Comparison of ENCODE assay signal across 1 cellular context in the genomic region with DNA sequence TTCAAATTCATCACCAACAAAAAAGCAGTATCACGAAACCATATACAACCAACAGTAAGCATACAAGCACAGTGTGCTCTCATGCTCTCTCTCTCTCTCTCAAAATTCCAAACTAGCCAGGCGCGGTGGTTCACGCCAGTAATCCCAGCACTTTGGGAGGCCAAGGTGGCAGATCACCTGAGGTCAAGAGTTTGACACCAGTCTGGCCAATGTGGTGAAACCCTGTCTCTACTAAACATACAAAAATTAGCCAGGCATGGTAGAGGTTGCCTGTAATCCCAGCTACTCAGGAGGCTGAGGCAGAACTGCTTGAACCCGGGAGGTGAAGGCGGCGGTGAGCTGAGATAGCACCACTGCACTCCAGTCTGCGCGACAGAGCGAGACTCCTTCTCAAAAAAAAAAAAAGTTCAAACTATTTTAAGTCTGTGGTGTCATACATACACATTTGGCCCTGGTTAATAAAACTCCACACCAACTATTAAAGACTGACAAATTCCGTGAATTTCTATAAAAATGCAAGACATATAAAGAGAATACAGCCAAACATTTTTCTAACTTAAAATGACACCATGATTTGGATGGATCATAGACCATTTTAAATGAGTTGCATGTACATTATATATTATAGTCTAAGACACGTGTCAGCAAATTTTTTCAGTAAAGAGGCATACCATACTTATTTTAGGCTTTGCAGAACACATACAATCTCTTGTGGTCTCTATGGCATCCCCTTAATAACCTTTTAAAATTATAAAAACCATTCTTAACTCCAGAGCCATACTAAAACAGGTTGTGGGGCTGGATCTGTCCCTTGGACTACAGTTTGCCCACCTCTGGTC.
TF ChIP-seq lines count a peak whose summit lies in the region.

No MANE protein-coding gene starts in this region.

TF ChIP-seq in HepG2, 621 proteins besides CTCF, POLR2A, EP300 and RAD21:
- no peak for TF ChIP-seq U2AF1 (optimal IDR thresholded peaks at IDR 0.05; ENCODE audit: low read depth, low read length)
- no peak for TF ChIP-seq CHCHD3 (CRISPR knock-in tag; IDR thresholded peaks at IDR 0.05)
- no peak for TF ChIP-seq NPAS2 (CRISPR knock-in tag; IDR thresholded peaks at IDR 0.05; ENCODE audit: borderline replicate concordance)
- TF ChIP-seq MAFK (conservative IDR thresholded peaks at IDR 0.05 in 1 of 2, IDR thresholded peaks at IDR 0.05 in 1 of 2; ENCODE audit: low read length in 2 of 2): peak; percentile 75 to 85; a peak in 3 of 4 replicates
- TF ChIP-seq ZNF10 (CRISPR knock-in tag; IDR thresholded peaks at IDR 0.05; ENCODE audit: borderline replicate concordance, low read depth): no peak
- TF ChIP-seq CCDC6 (CRISPR knock-in tag; IDR thresholded peaks at IDR 0.05): no peak
- TF ChIP-seq, protein P1, sequence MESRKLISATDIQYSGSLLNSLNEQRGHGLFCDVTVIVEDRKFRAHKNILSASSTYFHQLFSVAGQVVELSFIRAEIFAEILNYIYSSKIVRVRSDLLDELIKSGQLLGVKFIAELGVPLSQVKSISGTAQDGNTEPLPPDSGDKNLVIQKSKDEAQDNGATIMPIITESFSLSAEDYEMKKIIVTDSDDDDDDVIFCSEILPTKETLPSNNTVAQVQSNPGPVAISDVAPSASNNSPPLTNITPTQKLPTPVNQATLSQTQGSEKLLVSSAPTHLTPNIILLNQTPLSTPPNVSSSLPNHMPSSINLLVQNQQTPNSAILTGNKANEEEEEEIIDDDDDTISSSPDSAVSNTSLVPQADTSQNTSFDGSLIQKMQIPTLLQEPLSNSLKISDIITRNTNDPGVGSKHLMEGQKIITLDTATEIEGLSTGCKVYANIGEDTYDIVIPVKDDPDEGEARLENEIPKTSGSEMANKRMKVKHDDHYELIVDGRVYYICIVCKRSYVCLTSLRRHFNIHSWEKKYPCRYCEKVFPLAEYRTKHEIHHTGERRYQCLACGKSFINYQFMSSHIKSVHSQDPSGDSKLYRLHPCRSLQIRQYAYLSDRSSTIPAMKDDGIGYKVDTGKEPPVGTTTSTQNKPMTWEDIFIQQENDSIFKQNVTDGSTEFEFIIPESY (CRISPR knock-in tag; IDR thresholded peaks at IDR 0.05): peak; percentile 63; the same call in 1 of the 2 replicates
- TF ChIP-seq ZNF781 (CRISPR knock-in tag; IDR thresholded peaks at IDR 0.05; ENCODE audit: borderline replicate concordance, not compliant biosample characterization): no peak
- TF ChIP-seq, protein P2, sequence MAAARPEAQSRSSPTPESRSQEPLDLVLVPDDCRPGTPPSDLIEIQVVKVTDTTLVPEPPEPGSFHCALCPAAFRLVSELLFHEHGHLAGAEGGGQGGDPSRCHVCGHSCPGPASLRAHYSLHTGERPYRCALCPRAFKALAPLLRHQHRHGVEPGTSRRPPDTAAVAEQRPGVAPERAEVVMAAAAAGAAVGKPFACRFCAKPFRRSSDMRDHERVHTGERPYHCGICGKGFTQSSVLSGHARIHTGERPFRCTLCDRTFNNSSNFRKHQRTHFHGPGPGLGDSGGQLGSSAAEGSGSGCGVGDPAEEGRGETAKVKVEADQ (CRISPR knock-in tag; IDR thresholded peaks at IDR 0.05; ENCODE audit: borderline replicate concordance): no peak
- TF ChIP-seq CREB1 (IDR thresholded peaks at IDR 0.05): no peak
- TF ChIP-seq CREB1 (CRISPR knock-in tag; IDR thresholded peaks at IDR 0.05): no peak
- TF ChIP-seq, protein P3, sequence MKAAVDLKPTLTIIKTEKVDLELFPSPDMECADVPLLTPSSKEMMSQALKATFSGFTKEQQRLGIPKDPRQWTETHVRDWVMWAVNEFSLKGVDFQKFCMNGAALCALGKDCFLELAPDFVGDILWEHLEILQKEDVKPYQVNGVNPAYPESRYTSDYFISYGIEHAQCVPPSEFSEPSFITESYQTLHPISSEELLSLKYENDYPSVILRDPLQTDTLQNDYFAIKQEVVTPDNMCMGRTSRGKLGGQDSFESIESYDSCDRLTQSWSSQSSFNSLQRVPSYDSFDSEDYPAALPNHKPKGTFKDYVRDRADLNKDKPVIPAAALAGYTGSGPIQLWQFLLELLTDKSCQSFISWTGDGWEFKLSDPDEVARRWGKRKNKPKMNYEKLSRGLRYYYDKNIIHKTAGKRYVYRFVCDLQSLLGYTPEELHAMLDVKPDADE (CRISPR knock-in tag; IDR thresholded peaks at IDR 0.05): no peak
- TF ChIP-seq ZNF430 (CRISPR knock-in tag; IDR thresholded peaks at IDR 0.05): no peak
- no peak for TF ChIP-seq NAIF1 (CRISPR knock-in tag; IDR thresholded peaks at IDR 0.05; ENCODE audit: borderline replicate concordance)
- peak; percentile 81 for TF ChIP-seq MAFF (IDR thresholded peaks at IDR 0.05; ENCODE audit: low read depth, low read length)
- no peak for TF ChIP-seq SNRNP70 (IDR thresholded peaks at IDR 0.05; ENCODE audit: low read depth, low read length)
- TF ChIP-seq, protein P4, sequence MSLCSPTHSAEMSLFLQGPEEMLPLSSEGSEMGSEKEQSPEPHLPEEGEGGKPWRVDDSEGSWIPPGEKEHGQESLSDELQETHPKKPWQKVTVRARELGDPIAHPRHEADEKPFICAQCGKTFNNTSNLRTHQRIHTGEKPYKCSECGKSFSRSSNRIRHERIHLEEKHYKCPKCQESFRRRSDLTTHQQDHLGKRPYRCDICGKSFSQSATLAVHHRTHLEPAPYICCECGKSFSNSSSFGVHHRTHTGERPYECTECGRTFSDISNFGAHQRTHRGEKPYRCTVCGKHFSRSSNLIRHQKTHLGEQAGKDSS (CRISPR knock-in tag; IDR thresholded peaks at IDR 0.05; ENCODE audit: borderline replicate concordance, low read depth): no peak
- TF ChIP-seq, protein P5, sequence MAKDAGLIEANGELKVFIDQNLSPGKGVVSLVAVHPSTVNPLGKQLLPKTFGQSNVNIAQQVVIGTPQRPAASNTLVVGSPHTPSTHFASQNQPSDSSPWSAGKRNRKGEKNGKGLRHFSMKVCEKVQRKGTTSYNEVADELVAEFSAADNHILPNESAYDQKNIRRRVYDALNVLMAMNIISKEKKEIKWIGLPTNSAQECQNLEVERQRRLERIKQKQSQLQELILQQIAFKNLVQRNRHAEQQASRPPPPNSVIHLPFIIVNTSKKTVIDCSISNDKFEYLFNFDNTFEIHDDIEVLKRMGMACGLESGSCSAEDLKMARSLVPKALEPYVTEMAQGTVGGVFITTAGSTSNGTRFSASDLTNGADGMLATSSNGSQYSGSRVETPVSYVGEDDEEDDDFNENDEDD (CRISPR knock-in tag; IDR thresholded peaks at IDR 0.05; ENCODE audit: borderline replicate concordance): no peak
- TF ChIP-seq FOXJ3 (CRISPR knock-in tag; IDR thresholded peaks at IDR 0.05; ENCODE audit: borderline replicate concordance): no peak
- no peak for TF ChIP-seq GLI4 (CRISPR knock-in tag; IDR thresholded peaks at IDR 0.05; ENCODE audit: borderline replicate concordance)
- TF ChIP-seq REL (CRISPR knock-in tag; conservative IDR thresholded peaks at IDR 0.05): no peak
- no peak for TF ChIP-seq ARID2 (CRISPR knock-in tag; IDR thresholded peaks at IDR 0.05; ENCODE audit: borderline replicate concordance)
- TF ChIP-seq, protein P6, sequence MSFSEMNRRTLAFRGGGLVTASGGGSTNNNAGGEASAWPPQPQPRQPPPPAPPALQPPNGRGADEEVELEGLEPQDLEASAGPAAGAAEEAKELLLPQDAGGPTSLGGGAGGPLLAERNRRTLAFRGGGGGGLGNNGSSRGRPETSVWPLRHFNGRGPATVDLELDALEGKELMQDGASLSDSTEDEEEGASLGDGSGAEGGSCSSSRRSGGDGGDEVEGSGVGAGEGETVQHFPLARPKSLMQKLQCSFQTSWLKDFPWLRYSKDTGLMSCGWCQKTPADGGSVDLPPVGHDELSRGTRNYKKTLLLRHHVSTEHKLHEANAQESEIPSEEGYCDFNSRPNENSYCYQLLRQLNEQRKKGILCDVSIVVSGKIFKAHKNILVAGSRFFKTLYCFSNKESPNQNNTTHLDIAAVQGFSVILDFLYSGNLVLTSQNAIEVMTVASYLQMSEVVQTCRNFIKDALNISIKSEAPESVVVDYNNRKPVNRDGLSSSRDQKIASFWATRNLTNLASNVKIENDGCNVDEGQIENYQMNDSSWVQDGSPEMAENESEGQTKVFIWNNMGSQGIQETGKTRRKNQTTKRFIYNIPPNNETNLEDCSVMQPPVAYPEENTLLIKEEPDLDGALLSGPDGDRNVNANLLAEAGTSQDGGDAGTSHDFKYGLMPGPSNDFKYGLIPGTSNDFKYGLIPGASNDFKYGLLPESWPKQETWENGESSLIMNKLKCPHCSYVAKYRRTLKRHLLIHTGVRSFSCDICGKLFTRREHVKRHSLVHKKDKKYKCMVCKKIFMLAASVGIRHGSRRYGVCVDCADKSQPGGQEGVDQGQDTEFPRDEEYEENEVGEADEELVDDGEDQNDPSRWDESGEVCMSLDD (CRISPR knock-in tag; IDR thresholded peaks at IDR 0.05; ENCODE audit: borderline replicate concordance): no peak
